In genomic region chr1:94901841-94902240, GRCh38 we compare ENCODE assay signal across 2 cellular contexts.
TF ChIP-seq lines count a peak whose summit lies in the region.

No MANE protein-coding gene starts in this region.

TF ChIP-seq in IMR-90, 13 proteins besides CTCF, POLR2A, EP300 and RAD21:
- TF ChIP-seq NFE2L2 (IDR thresholded peaks at IDR 0.05; ENCODE audit: low read depth, low read length) (no peak), BHLHE40 (IDR thresholded peaks at IDR 0.05; ENCODE audit: low read depth, low read length) (no peak), CEBPB (IDR thresholded peaks at IDR 0.05; ENCODE audit: low read depth, low read length) (0 out of 2 replicates have a peak, but pooled peaks have one; percentile 21), MAZ (IDR thresholded peaks at IDR 0.05; ENCODE audit: borderline replicate concordance, low read depth, low read length) (no peak), MAFK (IDR thresholded peaks at IDR 0.05; ENCODE audit: low read depth, low read length) (no peak)
TF ChIP-seq in IMR-90: peak in this region for 1.

TF ChIP-seq in SK-N-SH, 30 proteins besides CTCF, POLR2A, EP300 and RAD21:
- TF ChIP-seq, protein P1, sequence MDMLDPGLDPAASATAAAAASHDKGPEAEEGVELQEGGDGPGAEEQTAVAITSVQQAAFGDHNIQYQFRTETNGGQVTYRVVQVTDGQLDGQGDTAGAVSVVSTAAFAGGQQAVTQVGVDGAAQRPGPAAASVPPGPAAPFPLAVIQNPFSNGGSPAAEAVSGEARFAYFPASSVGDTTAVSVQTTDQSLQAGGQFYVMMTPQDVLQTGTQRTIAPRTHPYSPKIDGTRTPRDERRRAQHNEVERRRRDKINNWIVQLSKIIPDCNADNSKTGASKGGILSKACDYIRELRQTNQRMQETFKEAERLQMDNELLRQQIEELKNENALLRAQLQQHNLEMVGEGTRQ (IDR thresholded peaks at IDR 0.05; ENCODE audit: borderline replicate concordance, low read depth, low read length) = no peak
- no peak for TF ChIP-seq YY1 (IDR thresholded peaks at IDR 0.05; ENCODE audit: low read depth)
- no peak for TF ChIP-seq NFIC (IDR thresholded peaks at IDR 0.05; ENCODE audit: borderline replicate concordance)
- TF ChIP-seq GABPA (IDR thresholded peaks at IDR 0.05; ENCODE audit: low read depth) = no peak
- TF ChIP-seq TEAD4 (IDR thresholded peaks at IDR 0.05; ENCODE audit: borderline replicate concordance, insufficient read depth) = no peak
- TF ChIP-seq RFX5 (IDR thresholded peaks at IDR 0.05; ENCODE audit: low read length) = no peak
- TF ChIP-seq REST (IDR thresholded peaks at IDR 0.05; ENCODE audit: low read depth, low read length) = no peak
- no peak for TF ChIP-seq EZH2phosphoT487 (IDR thresholded peaks at IDR 0.05; ENCODE audit: borderline replicate concordance, low read depth)
- no peak for TF ChIP-seq FOXJ3 (CRISPR knock-in tag; IDR thresholded peaks at IDR 0.05)
- TF ChIP-seq POLR2AphosphoS5 (IDR thresholded peaks at IDR 0.05; ENCODE audit: low read depth, low read length) = no peak
- TF ChIP-seq GATA2 (CRISPR knock-in tag; IDR thresholded peaks at IDR 0.05) = no peak
- no peak for TF ChIP-seq TCF12 (IDR thresholded peaks at IDR 0.05)
- no peak for TF ChIP-seq FOSL2 (IDR thresholded peaks at IDR 0.05; ENCODE audit: borderline replicate concordance, low read depth)
- TF ChIP-seq TAF1 (IDR thresholded peaks at IDR 0.05; ENCODE audit: borderline replicate concordance, low read depth, low read length) = no peak
- TF ChIP-seq JUND (IDR thresholded peaks at IDR 0.05) = no peak
- no peak for TF ChIP-seq ELF1 (IDR thresholded peaks at IDR 0.05)
- no peak for TF ChIP-seq FOXM1 (IDR thresholded peaks at IDR 0.05; ENCODE audit: low read depth)
- TF ChIP-seq RCOR1 (IDR thresholded peaks at IDR 0.05; ENCODE audit: low read length) = no peak
